In the genomic region with DNA sequence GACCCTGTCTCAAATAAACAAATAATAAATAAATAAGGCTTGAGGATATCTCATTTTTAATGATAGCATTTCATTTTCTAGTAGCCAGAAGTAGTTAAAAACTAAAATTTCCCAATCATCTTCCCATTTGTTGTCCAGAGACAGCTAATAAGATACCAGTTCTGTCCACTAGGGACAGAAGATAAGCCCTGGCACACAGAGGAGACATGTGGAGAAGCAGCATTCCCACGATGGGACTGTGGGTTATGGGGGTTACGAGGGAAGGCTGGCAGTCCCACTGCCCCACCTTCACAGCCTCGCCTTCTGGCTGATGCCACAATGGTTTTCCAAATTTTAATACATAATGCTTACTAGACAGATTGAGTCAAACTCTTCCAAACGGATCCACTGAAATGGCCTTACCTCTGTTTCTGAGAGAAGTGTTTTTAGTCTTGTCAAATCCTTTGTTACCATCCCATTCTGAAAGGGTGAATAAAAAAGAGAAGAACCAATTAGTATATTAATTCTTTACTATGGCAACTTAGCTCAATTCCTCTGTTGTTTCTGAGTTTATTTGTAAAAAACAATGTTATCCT, we compare ENCODE assay signal across 10 cellular contexts. TPM values are rescaled to one million over a fixed set of nuclear protein-coding genes. Genes with fewer than 3 reads are reported as not detected.
DNase-seq lines count a peak whose midpoint lies in the region; ATAC-seq and TF ChIP-seq lines count a peak whose summit lies in the region.
"Had no signal": no experiment of that assay in that cellular context is flagged by ENCODE, and none has a peak within 500 bp of the region (broad histone marks: within the 10 kb centered on the region; RNA-seq: fewer than 3 reads in every experiment).

No MANE protein-coding gene starts in this region.

- peaks cover 71% of the 10 kb centered on the region for H3K36me3 ChIP-seq in Loucy (ENCODE audit: insufficient read depth, low read length)

- ATAC-seq in effector memory CD8-positive, alpha-beta T cell (replicated peaks) = peak; percentile 47
- ATAC-seq in GM21717 (IDR thresholded peaks at IDR 0.05; ENCODE audit: unreplicated experiment) = no peak

- no peaks in the 10 kb centered on the region for H3F3A ChIP-seq in Loucy (ENCODE audit: low read depth)

- peak; percentile 62 for TF ChIP-seq CTCF in Loucy (conservative IDR thresholded peaks at IDR 0.05; ENCODE audit: low read length)
- TF ChIP-seq CTCF in progenitor cell of endocrine pancreas (IDR thresholded peaks at IDR 0.05; ENCODE audit: unreplicated experiment) = peak; percentile 57

- no peak overlapping the region for H3K4me2 ChIP-seq in Loucy (ENCODE audit: low read depth, low read length, poor library complexity, severe bottlenecking)
- H3K4me2 ChIP-seq: BLaER1 treated with 17β-estradiol and CSF1 and Interleukin-3, amounts not matched to agents 10 nM and 100 nM had no signal

- H3K9ac ChIP-seq in Loucy (ENCODE audit: low read depth, low read length, poor library complexity, severe bottlenecking) = no peak overlapping the region
- H3K9ac ChIP-seq: BLaER1 treated with 17β-estradiol and CSF1 and Interleukin-3, amounts not matched to agents 10 nM and 100 nM had no signal

- peaks cover 1 to 9% of the 10 kb centered on the region in 2 donors for H3K9me3 Mint-ChIP-seq in effector memory CD8-positive, alpha-beta T cell
- H3K9me3 Mint-ChIP-seq in progenitor cell of endocrine pancreas (ENCODE audit: low read depth) = no peaks in the 10 kb centered on the region

- no peaks in the 10 kb centered on the region for H3K4me1 ChIP-seq in Loucy (ENCODE audit: insufficient read depth, low read length, poor library complexity, severe bottlenecking)

- no peak overlapping the region for H2AFZ ChIP-seq in Loucy (ENCODE audit: low read length)

- peak overlapping the region in 1 of 2 donors; percentile 41 for H3K27ac Mint-ChIP-seq in effector memory CD8-positive, alpha-beta T cell
- no peak overlapping the region for H3K27ac Mint-ChIP-seq in progenitor cell of endocrine pancreas

- no peak overlapping the region for H3K4me3 Mint-ChIP-seq in effector memory CD8-positive, alpha-beta T cell
- no peak overlapping the region for H3K4me3 Mint-ChIP-seq in progenitor cell of endocrine pancreas (ENCODE audit: low read depth)

- peak; percentile 12 for DNase-seq in NCI-H2171 treated with DMSO at 0.1 percent for 48 hours (lab: John Stamatoyannopoulos, UW)
- DNase-seq in NCI-H2171 (lab: John Stamatoyannopoulos, UW) = no peak
- DNase-seq in effector memory CD8-positive, alpha-beta T cell = no peak
- DNase-seq in progenitor cell of endocrine pancreas (ENCODE audit: low spot score, unreplicated experiment) = no peak
- no peak for DNase-seq in NCI-H2107 (lab: John Stamatoyannopoulos, UW)
- no peak for DNase-seq in activated CD4-positive, alpha-beta T cell treated with anti-CD3 and anti-CD28 coated beads, Interleukin-2, amount 50 U/mL, for 1 hour
- DNase-seq: KBM-7 had no signal

- no peaks in the 10 kb centered on the region for H3K9me3 ChIP-seq in Loucy (ENCODE audit: insufficient read depth, low read depth, low read length)
- H3K9me3 ChIP-seq: BLaER1 treated with 17β-estradiol and CSF1 and Interleukin-3, amounts not matched to agents 10 nM and 100 nM had no signal

- no peak overlapping the region for H3K4me3 ChIP-seq in Loucy (ENCODE audit: low read length, poor library complexity, severe bottlenecking)
- H3K4me3 ChIP-seq: BLaER1 treated with 17β-estradiol and CSF1 and Interleukin-3, amounts not matched to agents 10 nM and 100 nM had no signal

- H3K4me1 Mint-ChIP-seq in effector memory CD8-positive, alpha-beta T cell (ENCODE audit: low read depth in 2 of 2) = peaks cover 14 to 37% of the 10 kb centered on the region in 2 donors
- no peaks in the 10 kb centered on the region for H3K4me1 Mint-ChIP-seq in progenitor cell of endocrine pancreas (ENCODE audit: low read depth)

- H3K27me3 Mint-ChIP-seq in effector memory CD8-positive, alpha-beta T cell = no peaks in the 10 kb centered on the region
- no peaks in the 10 kb centered on the region for H3K27me3 Mint-ChIP-seq in progenitor cell of endocrine pancreas

- peaks cover 59% of the 10 kb centered on the region for H3K36me3 Mint-ChIP-seq in effector memory CD8-positive, alpha-beta T cell (ENCODE audit: insufficient read depth)
- peaks cover 22% of the 10 kb centered on the region for H3K36me3 Mint-ChIP-seq in progenitor cell of endocrine pancreas (ENCODE audit: insufficient read depth)

- no peaks in the 10 kb centered on the region for H3K27me3 ChIP-seq in Loucy (ENCODE audit: insufficient read depth, low read length, poor library complexity, severe bottlenecking)
- H3K27me3 ChIP-seq: BLaER1 treated with 17β-estradiol and CSF1 and Interleukin-3, amounts not matched to agents 10 nM and 100 nM had no signal

- no peaks in the 10 kb centered on the region for H3K9me2 ChIP-seq in Loucy (replicated peaks; ENCODE audit: low read depth, low read length)

- H3K79me2 ChIP-seq in Loucy (ENCODE audit: insufficient read depth, low read length) = peaks cover 9% of the 10 kb centered on the region

- no peaks in the 10 kb centered on the region for H4K20me1 ChIP-seq in Loucy (ENCODE audit: insufficient read depth, low read length, poor library complexity, severe bottlenecking)

RNA-seq across cellular contexts. Expression of a gene that starts 44.2 kb away (rescaled TPM):
- total RNA-seq in progenitor cell of endocrine pancreas = 70.9 and 71.0 TPM in 2 replicates
